18 cellular contexts compared by ENCODE assay signal in the genomic region with DNA sequence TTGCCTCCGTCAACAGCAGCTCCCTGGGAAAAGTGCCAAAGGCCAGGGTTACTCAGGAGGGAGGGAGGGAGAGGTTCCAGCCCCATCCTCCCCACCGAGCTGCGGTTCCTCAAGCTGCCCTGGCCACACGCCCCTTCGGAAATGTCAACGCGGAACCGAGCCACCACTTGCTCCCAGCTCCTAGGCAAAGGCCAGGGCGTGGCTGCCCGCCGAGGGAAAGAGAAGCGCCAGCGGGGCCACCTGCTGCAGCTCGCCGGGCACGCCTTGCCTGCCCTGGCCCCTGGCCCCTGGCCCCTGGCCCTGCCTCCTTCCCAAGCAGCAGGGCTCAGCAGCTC. TPM values are rescaled to one million over a fixed set of nuclear protein-coding genes. Genes with fewer than 3 reads are reported as not detected.
DNase-seq lines count a peak whose midpoint lies in the region; ATAC-seq, FAIRE-seq and TF ChIP-seq lines count a peak whose summit lies in the region.
"Had no signal": no experiment of that assay in that cellular context is flagged by ENCODE, and none has a peak within 500 bp of the region (broad histone marks: within the 10 kb centered on the region; RNA-seq: fewer than 3 reads in every experiment).

No MANE protein-coding gene starts in this region.

- peaks cover 2% of the 10 kb centered on the region; the same call in 1 of the 2 replicates for H3K4me1 ChIP-seq in IMR-90 (ENCODE audit: control insufficient read depth, insufficient read depth, low read length)
- no peaks in the 10 kb centered on the region for H3K4me1 ChIP-seq in right cardiac atrium (ENCODE audit: control insufficient read depth, insufficient read depth, low read length)
- peaks cover 30 to 77% of the 10 kb centered on the region in 2 donors for H3K4me1 ChIP-seq in gastrocnemius medialis

- no TSS peak for BruUV-seq in IMR-90 (replicated peaks; lab: Mats Ljungman, UMichigan)

- no peaks in the 10 kb centered on the region for H3K27me3 ChIP-seq in IMR-90 (ENCODE audit: control insufficient read depth, insufficient read depth, low read length)
- no peaks in the 10 kb centered on the region for H3K27me3 ChIP-seq in bronchial epithelial cell (ENCODE audit: control insufficient read depth, insufficient read depth, low read length)
- no peaks in the 10 kb centered on the region for H3K27me3 ChIP-seq in right cardiac atrium (ENCODE audit: control insufficient read depth, insufficient read depth)
- H3K27me3 ChIP-seq in gastrocnemius medialis = no peaks in the 10 kb centered on the region
- H3K27me3 ChIP-seq: neutrophil had no signal

- no peak overlapping the region for H4K8ac ChIP-seq in IMR-90 (ENCODE audit: low read depth in 2 of 2, low read length in 2 of 2)

- no peak for FAIRE-seq in bronchial epithelial cell (lab: Jason Lieb, UNC)

- H2AK9ac ChIP-seq in IMR-90 (replicated peaks; ENCODE audit: low read depth, low read length, poor library complexity) = no peak overlapping the region

- no peak overlapping the region for H2BK120ac ChIP-seq in IMR-90 (ENCODE audit: low read depth, low read length)

- no peak overlapping the region for H4K5ac ChIP-seq in IMR-90 (ENCODE audit: low read depth, low read length)

- no peak for TF ChIP-seq CTCF in IMR-90 (conservative IDR thresholded peaks at IDR 0.05; ENCODE audit: low read depth, low read length)
- no peak for TF ChIP-seq CTCF in bronchial epithelial cell (IDR thresholded peaks at IDR 0.05; ENCODE audit: insufficient read depth, low read length, severe bottlenecking)
- no peak for TF ChIP-seq CTCF in gastrocnemius medialis (IDR thresholded peaks at IDR 0.05 in 4 of 5, conservative IDR thresholded peaks at IDR 0.05 in 1 of 5)

- H3K18ac ChIP-seq in IMR-90 (ENCODE audit: low read depth, low read length) = no peak overlapping the region

- CTCF ChIA-PET in IMR-90 (lab: Yijun Ruan, JAX) = no interaction called here

- no peak overlapping the region for H2AK5ac ChIP-seq in IMR-90 (ENCODE audit: low read depth, low read length)

- H3K4me3 ChIP-seq in IMR-90 (ENCODE audit: insufficient read depth, low read depth, low read length) = no peak overlapping the region
- no peak overlapping the region for H3K4me3 ChIP-seq in bronchial epithelial cell (ENCODE audit: low read depth, low read length)
- H3K4me3 ChIP-seq in right cardiac atrium (ENCODE audit: low read length) = no peak overlapping the region
- no peak overlapping the region for H3K4me3 ChIP-seq in gastrocnemius medialis

- no peak overlapping the region for H3K56ac ChIP-seq in IMR-90 (ENCODE audit: extremely low read depth, insufficient read depth, low read length)

- peak; percentile 75 for DNase-seq in IMR-90
- peak; percentile 65 for DNase-seq in bronchial epithelial cell (ENCODE audit: low read depth)
- DNase-seq in right cardiac atrium = peak; percentile 70 to 75 (median 75)
- peak; percentile 73 to 93 for DNase-seq in gastrocnemius medialis
- DNase-seq in KBM-7 = no peak
- no peak for DNase-seq in activated naive CD4-positive, alpha-beta T cell treated with Interleukin-2 at 50 U/mL for 16 hours
- DNase-seq in activated CD4-positive, alpha-beta T cell treated with anti-CD3 and anti-CD28 coated beads for 4 hours = no peak
- DNase-seq in NCI-H2171 (lab: John Stamatoyannopoulos, UW) = no peak
- DNase-seq: DMS53; HCEC 1CT; mesendoderm; NCI-H2029 treated with DMSO at 0.1 percent for 48 hours; NK-92 treated with Interleukin-12 subunit alpha and Interleukin-12 subunit beta, amount 100 ng/mL, for 24 hours; SHP77; stimulated activated CD4-positive, alpha-beta T cell treated with anti-CD3 and anti-CD28 coated beads, Interleukin-12 subunit alpha, Interleukin-12 subunit beta, amount 100 ng/mL, for 4 hours; T-helper 2 cell had no signal

- no peak overlapping the region for H2BK20ac ChIP-seq in IMR-90 (ENCODE audit: low read depth, low read length)

- dilution Hi-C loops in IMR-90 (cut with HindIII; ENCODE audit: low sequenced_read_pairs, unreplicated experiment) = no loop called here

- POLR2A ChIA-PET in IMR-90 (lab: Charles Lee; ENCODE audit: unreplicated experiment) = interaction anchor here (0.5 kb wide), 1 partner anchor 12 kb away, joined by 3 read pairs; no protein-coding TSS in a partner anchor

- 85% methylated on average over 5 of the region's 16 CpGs; no CpG with 5 or more reads in 1 of the 2 experiments for WGBS in IMR-90 (ENCODE audit: extremely low coverage in 2 of 2, insufficient read length in 1 of 2), 2 experiments
- 48% methylated on average over 16 of the region's 16 CpGs for WGBS in right cardiac atrium

- H4K91ac ChIP-seq in IMR-90 (ENCODE audit: insufficient read depth, low read depth, low read length) = no peak overlapping the region

- H3K4ac ChIP-seq in IMR-90 (ENCODE audit: low read depth, low read length) = no peak overlapping the region

- H2BK15ac ChIP-seq in IMR-90 (ENCODE audit: low read depth, low read length) = no peak overlapping the region

- no peaks in the 10 kb centered on the region for H3K9me1 ChIP-seq in IMR-90 (ENCODE audit: insufficient read depth, low read length)

- TF ChIP-seq POLR2A in IMR-90 (IDR thresholded peaks at IDR 0.05; ENCODE audit: low read depth, low read length) (no peak), gastrocnemius medialis (IDR thresholded peaks at IDR 0.05) (no peak)

- peaks cover 0 to 5% of the 10 kb centered on the region in 2 experiments; a peak in 1 of 4 replicates for H3K79me1 ChIP-seq in IMR-90 (ENCODE audit: low read depth in 1 of 2, low read length in 2 of 2)

- peak; percentile 28; the same call in 1 of the 2 replicates for ATAC-seq in IMR-90 (ENCODE audit: low read depth)
- ATAC-seq in right cardiac atrium = peak in 1 of 2 donors; percentile 12
- peak; percentile 18 to 24 for ATAC-seq in gastrocnemius medialis

- in situ Hi-C loops in IMR-90 (cut with MboI; ENCODE audit: low sequenced_read_pairs) (no loop called here), gastrocnemius medialis (cut with MboI; ENCODE audit: low sequenced_read_pairs in 4 of 4) (no loop called here), KBM-7 (cut with MboI; ENCODE audit: low pct_unique_long_range_greater_than_20kb, low sequenced_read_pairs) (no loop called here)

- 0 out of 2 replicates have a peak, but pooled peaks cover 4% of the 10 kb centered on the region for H4K20me1 ChIP-seq in IMR-90 (ENCODE audit: insufficient read depth, low read length)

- H3K36me3 ChIP-seq in IMR-90 (ENCODE audit: control insufficient read depth, insufficient read depth, low read length) (peaks cover 17% of the 10 kb centered on the region), bronchial epithelial cell (ENCODE audit: control insufficient read depth, insufficient read depth, low read length) (peaks cover 4% of the 10 kb centered on the region), gastrocnemius medialis (no peaks in the 10 kb centered on the region)

- H3K14ac ChIP-seq in IMR-90 (replicated peaks; ENCODE audit: low read depth, low read length) = no peak overlapping the region

- H3K9me3 ChIP-seq in IMR-90 (ENCODE audit: control insufficient read depth, insufficient read depth, low read length) (no peaks in the 10 kb centered on the region), right cardiac atrium (ENCODE audit: control insufficient read depth, low read length) (no peaks in the 10 kb centered on the region), gastrocnemius medialis (no peaks in the 10 kb centered on the region)
- H3K9me3 ChIP-seq: neutrophil had no signal

- no peak for TF ChIP-seq RAD21 in IMR-90 (IDR thresholded peaks at IDR 0.05; ENCODE audit: low read length)

- H2BK5ac ChIP-seq in IMR-90 (ENCODE audit: low read depth, low read length, poor library complexity, severe bottlenecking) = no peak overlapping the region

- H2AFZ ChIP-seq in IMR-90 (replicated peaks; ENCODE audit: low read length, poor library complexity) = no peak overlapping the region

- no peak overlapping the region for H3K9ac ChIP-seq in IMR-90 (ENCODE audit: low read depth, low read length)

- no peak overlapping the region for H3K4me2 ChIP-seq in IMR-90 (ENCODE audit: low read depth, low read length)

- no peak overlapping the region for H3K23ac ChIP-seq in IMR-90 (ENCODE audit: low read depth, low read length)

- H3K27ac ChIP-seq in IMR-90 (ENCODE audit: insufficient read depth, low read length) (no peak overlapping the region), right cardiac atrium (ENCODE audit: low read length) (peak overlapping the region; percentile 19), gastrocnemius medialis (peak overlapping the region; percentile 85 to 91 (median 90))
- H3K27ac ChIP-seq: HL-60, neutrophil had no signal

- intact Hi-C loops in IMR-90 (cut with micrococcal nuclease) (no loop called here), right cardiac atrium (cut with DNase I) (no loop called here), gastrocnemius medialis (cut with DNase I; ENCODE audit: low total_unique reads) (loop anchor here (10.0 kb wide), 1 partner anchor 342 kb away; no protein-coding TSS in a partner anchor)

RNA-seq across cellular contexts. Expression of a gene that starts 15.3 kb away (rescaled TPM):
- total RNA-seq in IMR-90 (2012; rRNA removed) (6.7 and 7.2 TPM in 2 replicates), bronchial epithelial cell (42.4 and 49.3 TPM in 2 replicates), right cardiac atrium (100 to 1,000 TPM; 107 to 191 (median 151) TPM), gastrocnemius medialis (10 to 100 TPM; 40.1 to 78.1 (median 45.0) TPM)
- polyA plus RNA-seq in IMR-90 (2012; rRNA removed) (21.1 and 25.5 TPM in 2 replicates), right cardiac atrium (131 TPM)
- 15.6 and 31.1 TPM in 2 replicates for polyA plus RNA-seq in IMR-90 (2012; cell fraction: cytosol; rRNA removed)
- 48.5 and 108 TPM in 2 replicates for polyA plus RNA-seq in IMR-90 (2012; cell fraction: nucleus; rRNA removed; ENCODE audit: low replicate concordance)

RNA-seq across cellular contexts. Expression of a gene that starts 21.2 kb away (rescaled TPM):
- 166 and 244 TPM in 2 replicates for total RNA-seq in IMR-90 (2012; rRNA removed)
- polyA plus RNA-seq in IMR-90 (2012; rRNA removed) = 125 and 131 TPM in 2 replicates
- 118 and 139 TPM in 2 replicates for polyA plus RNA-seq in IMR-90 (2012; cell fraction: cytosol; rRNA removed)
- 56.8 and 80.0 TPM in 2 replicates for polyA plus RNA-seq in IMR-90 (2012; cell fraction: nucleus; rRNA removed; ENCODE audit: low replicate concordance)
- 300 and 322 TPM in 2 replicates for total RNA-seq in bronchial epithelial cell
- 100 to 1,000 TPM; 111 to 143 (median 123) TPM for total RNA-seq in right cardiac atrium
- polyA plus RNA-seq in right cardiac atrium = 149 TPM
- 10 to 100 TPM; 41.5 to 91.9 (median 48.3) TPM for total RNA-seq in gastrocnemius medialis

RNA-seq across cellular contexts. Expression of a gene that starts 21.7 kb away (rescaled TPM):
- 4.3 and 4.7 TPM in 2 replicates for total RNA-seq in IMR-90 (2012; rRNA removed)
- 7.0 and 8.3 TPM in 2 replicates for polyA plus RNA-seq in IMR-90 (2012; rRNA removed)
- 7.5 and 11.5 TPM in 2 replicates for polyA plus RNA-seq in IMR-90 (2012; cell fraction: cytosol; rRNA removed)
- polyA plus RNA-seq in IMR-90 (2012; cell fraction: nucleus; rRNA removed; ENCODE audit: low replicate concordance) = 11.4 and 27.2 TPM in 2 replicates
- total RNA-seq in bronchial epithelial cell = 1.7 and 1.8 TPM in 2 replicates
- 10 to 100 TPM; 14.1 to 15.9 (median 15.5) TPM for total RNA-seq in right cardiac atrium
- polyA plus RNA-seq in right cardiac atrium = 11.0 TPM
- 10 to 100 TPM; 19.9 to 54.6 (median 34.5) TPM for total RNA-seq in gastrocnemius medialis

RNA-seq across cellular contexts. Expression of a gene that starts 29.4 kb away (rescaled TPM):
- total RNA-seq in IMR-90 (2012; rRNA removed) (0.18 TPM in 1 of 2 replicates, not detected in the other), bronchial epithelial cell (1.5 and 2.1 TPM in 2 replicates), right cardiac atrium (10 to 100 TPM in 2 of 4 donors, 1 to 10 TPM in 2; 7.8 to 12.4 (median 11.0) TPM), gastrocnemius medialis (1 to 10 TPM in 1 of 4 donors, under 1 TPM in 1, not detected in 2; 0.98 to 1.6 TPM)
- polyA plus RNA-seq in IMR-90 (2012; rRNA removed) (0.13 and 0.22 TPM in 2 replicates), right cardiac atrium (9.1 TPM)
- polyA plus RNA-seq in IMR-90 (2012; cell fraction: cytosol; rRNA removed) = 0.22 TPM in 2 replicates
- 2.2 and 2.5 TPM in 2 replicates for polyA plus RNA-seq in IMR-90 (2012; cell fraction: nucleus; rRNA removed; ENCODE audit: low replicate concordance)

RNA-seq across cellular contexts. Expression of a gene that starts 56.0 kb away (rescaled TPM):
- total RNA-seq in IMR-90 (2012; rRNA removed) = under 0.01 TPM in 2 replicates
- 0.09 and 0.16 TPM in 2 replicates for polyA plus RNA-seq in IMR-90 (2012; rRNA removed)
- 0.05 and 0.20 TPM in 2 replicates for polyA plus RNA-seq in IMR-90 (2012; cell fraction: cytosol; rRNA removed)
- 0.05 and 0.16 TPM in 2 replicates for polyA plus RNA-seq in IMR-90 (2012; cell fraction: nucleus; rRNA removed; ENCODE audit: low replicate concordance)
- 0.77 and 1.3 TPM in 2 replicates for total RNA-seq in bronchial epithelial cell
- under 1 TPM in 1 of 4 donors, not detected in 3; 0.14 TPM for total RNA-seq in right cardiac atrium
- not detected for polyA plus RNA-seq in right cardiac atrium
- total RNA-seq in gastrocnemius medialis = not detected

Comparison
In these comparisons a context has a peak if more than half of its experiments do, and no peak if none do; other contexts are left out.
1. DNase-seq: peak in IMR-90 (single experiment), bronchial epithelial cell (single experiment), right cardiac atrium (3 of 3) and gastrocnemius medialis (2 of 2); none in KBM-7 (single experiment), activated naive CD4-positive, alpha-beta T cell treated with Interleukin-2 at 50 U/mL for 16 hours (single experiment), activated CD4-positive, alpha-beta T cell treated with anti-CD3 and anti-CD28 coated beads for 4 hours (0 of 2) and NCI-H2171 (single experiment).